ENCODE assay signal across 8 cellular contexts in genomic region chr11:32829680-32830412, GRCh38. TPM values are rescaled to one million over a fixed set of nuclear protein-coding genes. Genes with fewer than 3 reads are reported as not detected.
DNase-seq lines count a peak whose midpoint lies in the region; ATAC-seq and TF ChIP-seq lines count a peak whose summit lies in the region.

Gene PRRG4 (plus strand): TSS chr11:32829927. CDS start chr11:32830530, 603 bp downstream.

- H3K79me2 ChIP-seq in ACC112 (ENCODE audit: control insufficient read depth, insufficient read depth, low read length, unreplicated experiment), result no peaks in the 10 kb centered on the region

- H3K36me3 ChIP-seq in ACC112 (ENCODE audit: insufficient read depth, low read length) (no peaks in the 10 kb centered on the region), upper lobe of left lung (no peaks in the 10 kb centered on the region)

- intact Hi-C loops in activated CD8-positive, alpha-beta T cell treated with anti-CD3 and anti-CD28 coated beads for 36 hours (cut with micrococcal nuclease), result loop anchor here (10.0 kb wide), 1 partner anchor 235 kb away; no protein-coding TSS in a partner anchor

- no peak within 1 kb of the TSS for H3K27ac ChIP-seq in ACC112 (ENCODE audit: low read depth, low read length)
- peak within 1 kb of the TSS; percentile 81 to 92 (median 85) for H3K27ac ChIP-seq in upper lobe of left lung

- DNase-seq in NCI-H1105 (lab: John Stamatoyannopoulos, UW) (peak; percentile 38), fibroblast of pulmonary artery (ENCODE audit: low read depth) (peak; percentile 33), upper lobe of left lung (peak; percentile 90 to 94)
- peak; percentile 63 for DNase-seq in activated CD8-positive, alpha-beta T cell treated with anti-CD3 and anti-CD28 coated beads for 36 hours
- DNase-seq in natural killer cell treated with Interleukin-12 subunit alpha and Interleukin-12 subunit beta and Interleukin-15 and Interleukin-18, amount 100 ng/mL, for 72 hours (ENCODE audit: low spot score), result peak; percentile 68

- no peaks in the 10 kb centered on the region for H3K36me3 Mint-ChIP-seq in activated CD8-positive, alpha-beta T cell treated with anti-CD3 and anti-CD28 coated beads for 36 hours (ENCODE audit: low read depth)
- H3K36me3 Mint-ChIP-seq in natural killer cell treated with Interleukin-12 subunit alpha and Interleukin-12 subunit beta and Interleukin-15 and Interleukin-18, amount 100 ng/mL, for 72 hours, result no peaks in the 10 kb centered on the region

- TF ChIP-seq POLR2A in GM15510 (IDR thresholded peaks at IDR 0.05; ENCODE audit: borderline replicate concordance, extremely low read depth, insufficient read length), result peak; percentile 74
- TF ChIP-seq POLR2A in upper lobe of left lung (IDR thresholded peaks at IDR 0.05), result peak in 3 of 4 donors; percentile 68 to 84 (median 73)

- ATAC-seq in HG02642 (IDR thresholded peaks at IDR 0.05; ENCODE audit: poor library complexity, unreplicated experiment) (peak; percentile 86), upper lobe of left lung (ENCODE audit: low FRiP score in 2 of 2) (peak; percentile 95)
- ATAC-seq in activated CD8-positive, alpha-beta T cell treated with anti-CD3 and anti-CD28 coated beads for 36 hours, result peak; percentile 86
- peak; percentile 83 to 87 for ATAC-seq in natural killer cell treated with Interleukin-12 subunit alpha and Interleukin-12 subunit beta and Interleukin-15 and Interleukin-18, amount 100 ng/mL, for 72 hours

- H2AFZ ChIP-seq in ACC112 (ENCODE audit: low read length, unreplicated experiment), result peak within 1 kb of the TSS; percentile 97

- CTCF ChIA-PET in activated CD8-positive, alpha-beta T cell treated with anti-CD3 and anti-CD28 coated beads for 36 hours (lab: Charles Lee), result no interaction called here

- TF ChIP-seq EP300 in upper lobe of left lung (IDR thresholded peaks at IDR 0.05), result no peak

- H3K4me3 ChIP-seq in ACC112 (ENCODE audit: low read depth, low read length) (peak within 1 kb of the TSS; percentile 80), fibroblast of pulmonary artery (replicated peaks; ENCODE audit: low read depth, low read length) (peak within 1 kb of the TSS; percentile 61), upper lobe of left lung (peak within 1 kb of the TSS; percentile 49 to 87 (median 78))

- H3K9me3 Mint-ChIP-seq in activated CD8-positive, alpha-beta T cell treated with anti-CD3 and anti-CD28 coated beads for 36 hours, result no peaks in the 10 kb centered on the region
- H3K9me3 Mint-ChIP-seq in natural killer cell treated with Interleukin-12 subunit alpha and Interleukin-12 subunit beta and Interleukin-15 and Interleukin-18, amount 100 ng/mL, for 72 hours, result no peaks in the 10 kb centered on the region

- H3K27me3 ChIP-seq in ACC112 (ENCODE audit: insufficient read depth, low read length), result 0 out of 2 replicates have a peak, but pooled peaks cover 3% of the 10 kb centered on the region
- H3K27me3 ChIP-seq in upper lobe of left lung, result no peaks in the 10 kb centered on the region

- POLR2A ChIA-PET in activated CD8-positive, alpha-beta T cell treated with anti-CD3 and anti-CD28 coated beads for 36 hours (lab: Charles Lee), result no interaction called here

- no peak for TF ChIP-seq CTCF in activated CD8-positive, alpha-beta T cell treated with anti-CD3 and anti-CD28 coated beads for 36 hours (IDR thresholded peaks at IDR 0.05)
- TF ChIP-seq CTCF in fibroblast of pulmonary artery (IDR thresholded peaks at IDR 0.05; ENCODE audit: low read length, missing control alignments) (no peak), upper lobe of left lung (IDR thresholded peaks at IDR 0.05) (no peak)

- peak within 1 kb of the TSS; percentile 85 for H3K27ac Mint-ChIP-seq in activated CD8-positive, alpha-beta T cell treated with anti-CD3 and anti-CD28 coated beads for 36 hours
- H3K27ac Mint-ChIP-seq in natural killer cell treated with Interleukin-12 subunit alpha and Interleukin-12 subunit beta and Interleukin-15 and Interleukin-18, amount 100 ng/mL, for 72 hours, result peak within 1 kb of the TSS in 1 of 2 donors; percentile 70

- H3K4me3 Mint-ChIP-seq in activated CD8-positive, alpha-beta T cell treated with anti-CD3 and anti-CD28 coated beads for 36 hours, result peak within 1 kb of the TSS; percentile 86
- H3K4me3 Mint-ChIP-seq in natural killer cell treated with Interleukin-12 subunit alpha and Interleukin-12 subunit beta and Interleukin-15 and Interleukin-18, amount 100 ng/mL, for 72 hours, result peak within 1 kb of the TSS; percentile 89

- no peaks in the 10 kb centered on the region for H3K9me3 ChIP-seq in upper lobe of left lung

- H3K4me1 ChIP-seq in ACC112 (ENCODE audit: control insufficient read depth, insufficient read depth, low read length, unreplicated experiment), result no peaks in the 10 kb centered on the region
- H3K4me1 ChIP-seq in upper lobe of left lung, result peaks cover 0 to 14% (median 10%) of the 10 kb centered on the region in 4 donors

- WGBS in upper lobe of left lung, 2 donors, result 0 to 3% methylated on average over 26 to 33 of the region's 85 CpGs

- H3K4me1 Mint-ChIP-seq in activated CD8-positive, alpha-beta T cell treated with anti-CD3 and anti-CD28 coated beads for 36 hours (ENCODE audit: low read depth), result peaks cover 4% of the 10 kb centered on the region
- H3K4me1 Mint-ChIP-seq in natural killer cell treated with Interleukin-12 subunit alpha and Interleukin-12 subunit beta and Interleukin-15 and Interleukin-18, amount 100 ng/mL, for 72 hours (ENCODE audit: low read depth in 2 of 2), result peaks cover 4 to 7% of the 10 kb centered on the region in 2 donors

- H3K27me3 Mint-ChIP-seq in activated CD8-positive, alpha-beta T cell treated with anti-CD3 and anti-CD28 coated beads for 36 hours, result peaks cover 25% of the 10 kb centered on the region
- peaks cover 12 to 19% of the 10 kb centered on the region in 2 donors for H3K27me3 Mint-ChIP-seq in natural killer cell treated with Interleukin-12 subunit alpha and Interleukin-12 subunit beta and Interleukin-15 and Interleukin-18, amount 100 ng/mL, for 72 hours

RNA-seq across cellular contexts. Expression of gene PRRG4, which starts in this region (rescaled TPM):
- under 1 TPM; 0.27 to 0.34 TPM for total RNA-seq in activated CD8-positive, alpha-beta T cell treated with anti-CD3 and anti-CD28 coated beads for 36 hours
- 1 to 10 TPM in 1 of 2 donors, under 1 TPM in 1; 0.67 to 1.8 TPM for total RNA-seq in natural killer cell treated with Interleukin-12 subunit alpha and Interleukin-12 subunit beta and Interleukin-15 and Interleukin-18, amount 100 ng/mL, for 72 hours
- 10 to 100 TPM in 3 of 6 donors, 1 to 10 TPM in 3; 5.2 to 33.6 (median 9.6) TPM for total RNA-seq in upper lobe of left lung

Comparison
In these comparisons a context has a peak if more than half of its experiments do, and no peak if none do; other contexts are left out.
1. Peak in DNase-seq and ATAC-seq in activated CD8-positive, alpha-beta T cell treated with anti-CD3 and anti-CD28 coated beads for 36 hours; RNA of the gene not detected or under 1 TPM.
2. DNase-seq: peak in every context shown above with its lines; median percentile 92 in upper lobe of left lung; 68 in natural killer cell treated with Interleukin-12 subunit alpha and Interleukin-12 subunit beta and Interleukin-15 and Interleukin-18, amount 100 ng/mL, for 72 hours; 63 in activated CD8-positive, alpha-beta T cell treated with anti-CD3 and anti-CD28 coated beads for 36 hours; 38 in NCI-H1105; 33 in fibroblast of pulmonary artery.